11 cellular contexts compared by ENCODE assay signal in genomic region chr6:164396071-164397047, GRCh38.
DNase-seq lines count a peak whose midpoint lies in the region; ATAC-seq, FAIRE-seq and TF ChIP-seq lines count a peak whose summit lies in the region.
"Had no signal": no experiment of that assay in that cellular context is flagged by ENCODE, and none has a peak within 500 bp of the region (broad histone marks: within the 10 kb centered on the region; RNA-seq: fewer than 3 reads in every experiment).

No MANE protein-coding gene starts in this region.

- no peak overlapping the region for H3K4me3 Mint-ChIP-seq in astrocyte (ENCODE audit: unreplicated experiment)
- H3K4me3 Mint-ChIP-seq: memory B cell had no signal

- peak overlapping the region; percentile 84 for H3K4me2 ChIP-seq in astrocyte (ENCODE audit: low read length)

- peak overlapping the region in 1 of 2 donors; percentile 37 for H3K4me3 ChIP-seq in right atrium auricular region
- peak overlapping the region; percentile 38 for H3K4me3 ChIP-seq in astrocyte (ENCODE audit: insufficient read depth, low read depth, low read length)
- peak overlapping the region in 1 of 3 donors; percentile 34 for H3K4me3 ChIP-seq in right lobe of liver

- H3K36me3 ChIP-seq in right atrium auricular region (no peaks in the 10 kb centered on the region), astrocyte (ENCODE audit: insufficient read depth, low read length) (no peaks in the 10 kb centered on the region), right lobe of liver (no peaks in the 10 kb centered on the region)

- H2AFZ ChIP-seq in astrocyte (ENCODE audit: low read depth, low read length): peak overlapping the region; percentile 94

- H3K27me3 ChIP-seq in right atrium auricular region (no peaks in the 10 kb centered on the region), astrocyte (ENCODE audit: insufficient read depth, low read length) (no peaks in the 10 kb centered on the region), right lobe of liver (no peaks in the 10 kb centered on the region)

- H3K36me3 Mint-ChIP-seq in astrocyte (ENCODE audit: low read depth, unreplicated experiment): no peaks in the 10 kb centered on the region
- H3K36me3 Mint-ChIP-seq: memory B cell had no signal

- FAIRE-seq in astrocyte (lab: Jason Lieb, UNC): no peak

- TF ChIP-seq POLR2A in right lobe of liver (IDR thresholded peaks at IDR 0.05): no peak

- peaks cover 11% of the 10 kb centered on the region for H3K4me1 Mint-ChIP-seq in astrocyte (ENCODE audit: low read depth, unreplicated experiment)

- WGBS in right lobe of liver (ENCODE audit: insufficient coverage, low coverage, low lambda C conversion rate, missing lambda C conversion rate): 70% methylated on average over 7 of the region's 9 CpGs

- peak overlapping the region; percentile 8 for H3K27ac Mint-ChIP-seq in astrocyte (ENCODE audit: unreplicated experiment)
- H3K27ac Mint-ChIP-seq: memory B cell had no signal

- no peaks in the 10 kb centered on the region for H3K9me3 Mint-ChIP-seq in astrocyte (ENCODE audit: unreplicated experiment)

- TF ChIP-seq CTCF in right atrium auricular region (IDR thresholded peaks at IDR 0.05) (no peak), astrocyte (IDR thresholded peaks at IDR 0.05; ENCODE audit: insufficient read depth, low read depth, low read length) (no peak), right lobe of liver (IDR thresholded peaks at IDR 0.05) (no peak)

- ATAC-seq in Right ventricle myocardium inferior (peak; percentile 34), right lobe of liver (peak; percentile 76 to 91 (median 85))

- H3K4me1 ChIP-seq in right atrium auricular region: no peaks in the 10 kb centered on the region
- peaks cover 7% of the 10 kb centered on the region for H3K4me1 ChIP-seq in astrocyte (ENCODE audit: insufficient read depth, low read length)
- peaks cover 0 to 3% (median 0%) of the 10 kb centered on the region in 4 donors for H3K4me1 ChIP-seq in right lobe of liver

- H3K9ac ChIP-seq in astrocyte (ENCODE audit: low read length): peak overlapping the region; percentile 32

- H3K27me3 Mint-ChIP-seq in astrocyte (ENCODE audit: low read depth, unreplicated experiment): no peaks in the 10 kb centered on the region
- H3K27me3 Mint-ChIP-seq: memory B cell had no signal

- H3K9me3 ChIP-seq in right atrium auricular region (no peaks in the 10 kb centered on the region), astrocyte (ENCODE audit: insufficient read depth, low read depth, low read length) (no peaks in the 10 kb centered on the region), right lobe of liver (no peaks in the 10 kb centered on the region)

- H3K27ac ChIP-seq in right atrium auricular region (no peak overlapping the region), astrocyte (ENCODE audit: low read depth, low read length) (no peak overlapping the region), right lobe of liver (no peak overlapping the region)
- H3K27ac ChIP-seq: HL-60 had no signal

- no peaks in the 10 kb centered on the region for H4K20me1 ChIP-seq in astrocyte (ENCODE audit: insufficient read depth, low read length)

- DNase-seq in Right ventricle myocardium inferior (ENCODE audit: missing footprints): no peak
- no peak for DNase-seq in right atrium auricular region (ENCODE audit: low spot score)
- DNase-seq in astrocyte (ENCODE audit: low read depth): peak; percentile 18
- DNase-seq in right lobe of liver: no peak
- no peak for DNase-seq in central memory CD4-positive, alpha-beta T cell
- DNase-seq in stimulated activated CD4-positive, alpha-beta T cell treated with anti-CD3 and anti-CD28 coated beads, Interleukin-1b, Interleukin-23, amount 100 ng/mL, for 48 hours: no peak
- no peak for DNase-seq in activated CD4-positive, alpha-beta T cell treated with anti-CD3 and anti-CD28 coated beads for 4 hours
- DNase-seq in germinal center (ENCODE audit: low spot score): no peak
- DNase-seq: activated CD4-positive, CD25-positive, alpha-beta regulatory T cell treated with anti-CD3 and anti-CD28 coated beads, Interleukin-2, amount 50 U/mL, for 72 hours had no signal

- intact Hi-C loops in Right ventricle myocardium inferior (cut with DNase I) (no loop called here), right lobe of liver (cut with DNase I) (no loop called here)

- no peaks in the 10 kb centered on the region for H3K79me2 ChIP-seq in astrocyte (ENCODE audit: insufficient read depth, low read length)
